1 cellular context compared by ENCODE assay signal in the genomic region with DNA sequence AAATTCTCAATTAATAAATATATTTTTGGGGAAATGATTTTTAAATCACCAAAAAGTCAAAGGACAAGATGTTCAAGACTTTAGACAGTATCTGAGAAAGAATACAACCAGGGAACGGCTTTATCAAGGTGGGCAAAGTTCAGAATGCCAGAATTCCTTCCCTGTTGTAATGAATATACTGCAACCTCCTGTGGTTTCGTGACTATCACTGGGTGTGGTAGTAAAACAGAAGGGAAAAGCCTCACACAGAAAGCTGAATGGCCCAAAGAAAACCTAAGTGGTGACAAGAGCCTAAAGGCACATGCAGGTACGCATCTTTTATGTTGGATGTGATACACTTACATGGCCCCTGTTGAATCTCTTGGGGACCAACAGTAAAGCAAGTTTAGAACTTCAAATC.
TF ChIP-seq lines count a peak whose summit lies in the region.

No MANE protein-coding gene starts in this region.

TF ChIP-seq in HepG2, 621 proteins besides CTCF, POLR2A, EP300 and RAD21 (continued from another document):
- TF ChIP-seq, protein P1, sequence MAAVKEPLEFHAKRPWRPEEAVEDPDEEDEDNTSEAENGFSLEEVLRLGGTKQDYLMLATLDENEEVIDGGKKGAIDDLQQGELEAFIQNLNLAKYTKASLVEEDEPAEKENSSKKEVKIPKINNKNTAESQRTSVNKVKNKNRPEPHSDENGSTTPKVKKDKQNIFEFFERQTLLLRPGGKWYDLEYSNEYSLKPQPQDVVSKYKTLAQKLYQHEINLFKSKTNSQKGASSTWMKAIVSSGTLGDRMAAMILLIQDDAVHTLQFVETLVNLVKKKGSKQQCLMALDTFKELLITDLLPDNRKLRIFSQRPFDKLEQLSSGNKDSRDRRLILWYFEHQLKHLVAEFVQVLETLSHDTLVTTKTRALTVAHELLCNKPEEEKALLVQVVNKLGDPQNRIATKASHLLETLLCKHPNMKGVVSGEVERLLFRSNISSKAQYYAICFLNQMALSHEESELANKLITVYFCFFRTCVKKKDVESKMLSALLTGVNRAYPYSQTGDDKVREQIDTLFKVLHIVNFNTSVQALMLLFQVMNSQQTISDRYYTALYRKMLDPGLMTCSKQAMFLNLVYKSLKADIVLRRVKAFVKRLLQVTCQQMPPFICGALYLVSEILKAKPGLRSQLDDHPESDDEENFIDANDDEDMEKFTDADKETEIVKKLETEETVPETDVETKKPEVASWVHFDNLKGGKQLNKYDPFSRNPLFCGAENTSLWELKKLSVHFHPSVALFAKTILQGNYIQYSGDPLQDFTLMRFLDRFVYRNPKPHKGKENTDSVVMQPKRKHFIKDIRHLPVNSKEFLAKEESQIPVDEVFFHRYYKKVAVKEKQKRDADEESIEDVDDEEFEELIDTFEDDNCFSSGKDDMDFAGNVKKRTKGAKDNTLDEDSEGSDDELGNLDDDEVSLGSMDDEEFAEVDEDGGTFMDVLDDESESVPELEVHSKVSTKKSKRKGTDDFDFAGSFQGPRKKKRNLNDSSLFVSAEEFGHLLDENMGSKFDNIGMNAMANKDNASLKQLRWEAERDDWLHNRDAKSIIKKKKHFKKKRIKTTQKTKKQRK (IDR thresholded peaks at IDR 0.05; ENCODE audit: low read length), result no peak
- TF ChIP-seq, protein P2, sequence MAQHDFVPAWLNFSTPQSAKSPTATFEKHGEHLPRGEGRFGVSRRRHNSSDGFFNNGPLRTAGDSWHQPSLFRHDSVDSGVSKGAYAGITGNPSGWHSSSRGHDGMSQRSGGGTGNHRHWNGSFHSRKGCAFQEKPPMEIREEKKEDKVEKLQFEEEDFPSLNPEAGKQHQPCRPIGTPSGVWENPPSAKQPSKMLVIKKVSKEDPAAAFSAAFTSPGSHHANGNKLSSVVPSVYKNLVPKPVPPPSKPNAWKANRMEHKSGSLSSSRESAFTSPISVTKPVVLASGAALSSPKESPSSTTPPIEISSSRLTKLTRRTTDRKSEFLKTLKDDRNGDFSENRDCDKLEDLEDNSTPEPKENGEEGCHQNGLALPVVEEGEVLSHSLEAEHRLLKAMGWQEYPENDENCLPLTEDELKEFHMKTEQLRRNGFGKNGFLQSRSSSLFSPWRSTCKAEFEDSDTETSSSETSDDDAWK (CRISPR knock-in tag; IDR thresholded peaks at IDR 0.05), result no peak
- TF ChIP-seq KAT7 (CRISPR knock-in tag; IDR thresholded peaks at IDR 0.05; ENCODE audit: borderline replicate concordance) (no peak), POLR2AphosphoS2 (IDR thresholded peaks at IDR 0.05; ENCODE audit: low read depth, low read length) (no peak), HNRNPL (IDR thresholded peaks at IDR 0.05; ENCODE audit: low read depth, low read length) (no peak), ZNF747 (CRISPR knock-in tag; IDR thresholded peaks at IDR 0.05; ENCODE audit: borderline replicate concordance) (no peak)
- TF ChIP-seq, protein P3, sequence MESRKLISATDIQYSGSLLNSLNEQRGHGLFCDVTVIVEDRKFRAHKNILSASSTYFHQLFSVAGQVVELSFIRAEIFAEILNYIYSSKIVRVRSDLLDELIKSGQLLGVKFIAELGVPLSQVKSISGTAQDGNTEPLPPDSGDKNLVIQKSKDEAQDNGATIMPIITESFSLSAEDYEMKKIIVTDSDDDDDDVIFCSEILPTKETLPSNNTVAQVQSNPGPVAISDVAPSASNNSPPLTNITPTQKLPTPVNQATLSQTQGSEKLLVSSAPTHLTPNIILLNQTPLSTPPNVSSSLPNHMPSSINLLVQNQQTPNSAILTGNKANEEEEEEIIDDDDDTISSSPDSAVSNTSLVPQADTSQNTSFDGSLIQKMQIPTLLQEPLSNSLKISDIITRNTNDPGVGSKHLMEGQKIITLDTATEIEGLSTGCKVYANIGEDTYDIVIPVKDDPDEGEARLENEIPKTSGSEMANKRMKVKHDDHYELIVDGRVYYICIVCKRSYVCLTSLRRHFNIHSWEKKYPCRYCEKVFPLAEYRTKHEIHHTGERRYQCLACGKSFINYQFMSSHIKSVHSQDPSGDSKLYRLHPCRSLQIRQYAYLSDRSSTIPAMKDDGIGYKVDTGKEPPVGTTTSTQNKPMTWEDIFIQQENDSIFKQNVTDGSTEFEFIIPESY (CRISPR knock-in tag; IDR thresholded peaks at IDR 0.05), result no peak
